11 cellular contexts compared by ENCODE assay signal in genomic region chr10:80158126-80158525, GRCh38. TPM values are rescaled to one million over a fixed set of nuclear protein-coding genes. Genes with fewer than 3 reads are reported as not detected.
DNase-seq lines count a peak whose midpoint lies in the region; ATAC-seq and TF ChIP-seq lines count a peak whose summit lies in the region.
"Had no signal": no experiment of that assay in that cellular context is flagged by ENCODE, and none has a peak within 500 bp of the region (broad histone marks: within the 10 kb centered on the region; RNA-seq: fewer than 3 reads in every experiment).

No MANE protein-coding gene starts in this region.

- no peaks in the 10 kb centered on the region for H3K27me3 Mint-ChIP-seq in CD8-positive, alpha-beta T cell (ENCODE audit: low read depth)
- H3K27me3 Mint-ChIP-seq in activated naive CD8-positive, alpha-beta T cell treated with anti-CD3 and anti-CD28 coated beads for 36 hours = no peaks in the 10 kb centered on the region
- H3K27me3 Mint-ChIP-seq: activated naive CD8-positive, alpha-beta T cell treated with anti-CD3 and anti-CD28 coated beads, Interleukin-2, amount 10 ng/mL, durations not matched to agents 7 days and 5 days had no signal

- no peak overlapping the region for H2AFZ ChIP-seq in hepatocyte
- H2AFZ ChIP-seq in smooth muscle cell (ENCODE audit: low read depth) = no peak overlapping the region

- WGBS in hepatocyte (ENCODE audit: low lambda C conversion rate, missing lambda C conversion rate) = 85% methylated on average over 5 of the region's 5 CpGs
- WGBS in smooth muscle cell (ENCODE audit: low lambda C conversion rate) = 63% methylated on average over 5 of the region's 5 CpGs

- no peaks in the 10 kb centered on the region for H3K4me1 ChIP-seq in CD8-positive, alpha-beta T cell (ENCODE audit: insufficient read depth, low read length)
- peaks cover 18% of the 10 kb centered on the region for H3K4me1 ChIP-seq in hepatocyte (ENCODE audit: insufficient read depth)
- no peaks in the 10 kb centered on the region for H3K4me1 ChIP-seq in smooth muscle cell (ENCODE audit: low read depth)

- peaks cover 66% of the 10 kb centered on the region for H3K36me3 ChIP-seq in CD8-positive, alpha-beta T cell (ENCODE audit: insufficient read depth, low read length)
- H3K36me3 ChIP-seq in hepatocyte (replicated peaks; ENCODE audit: insufficient read depth, low read depth) (no peaks in the 10 kb centered on the region), smooth muscle cell (ENCODE audit: low read depth) (no peaks in the 10 kb centered on the region)

- no peak overlapping the region for H3K27ac ChIP-seq in CD8-positive, alpha-beta T cell (ENCODE audit: low read depth, low read length)
- H3K27ac ChIP-seq in hepatocyte (peak overlapping the region; percentile 92), smooth muscle cell (ENCODE audit: low read depth) (peak overlapping the region; percentile 79)

- H3K9ac ChIP-seq in smooth muscle cell (ENCODE audit: low read depth) = no peak overlapping the region

- no peaks in the 10 kb centered on the region for H3K9me3 ChIP-seq in CD8-positive, alpha-beta T cell (ENCODE audit: low read length)
- H3K9me3 ChIP-seq in hepatocyte (ENCODE audit: low read depth) (no peaks in the 10 kb centered on the region), smooth muscle cell (replicated peaks; ENCODE audit: low read depth) (no peaks in the 10 kb centered on the region)

- no peaks in the 10 kb centered on the region for H4K20me1 ChIP-seq in hepatocyte (ENCODE audit: insufficient read depth, poor library complexity, severe bottlenecking)
- H4K20me1 ChIP-seq in smooth muscle cell (ENCODE audit: low read depth) = peaks cover 2% of the 10 kb centered on the region

- peaks cover 31% of the 10 kb centered on the region for H3F3A ChIP-seq in smooth muscle cell (ENCODE audit: low read depth)

- DNase-seq in CD8-positive, alpha-beta T cell = no peak
- DNase-seq in activated naive CD8-positive, alpha-beta T cell treated with anti-CD3 and anti-CD28 coated beads for 36 hours = no peak
- DNase-seq in hepatocyte (ENCODE audit: low spot score) = no peak
- no peak for DNase-seq in smooth muscle cell (lab: John Stamatoyannopoulos, UW; ENCODE audit: unreplicated experiment)
- DNase-seq in GM10248 (ENCODE audit: extremely low spot score) = no peak
- DNase-seq in G401 (ENCODE audit: low spot score) = no peak
- DNase-seq: activated CD4-positive, CD25-positive, alpha-beta regulatory T cell treated with anti-CD3 and anti-CD28 coated beads, Interleukin-2, amount 50 U/mL, for 72 hours; activated naive CD8-positive, alpha-beta T cell treated with anti-CD3 and anti-CD28 coated beads, Interleukin-2, amount 10 ng/mL, durations not matched to agents 7 days and 5 days had no signal

- POLR2A ChIA-PET in CD8-positive, alpha-beta T cell (lab: Charles Lee) = no interaction called here
- POLR2A ChIA-PET in GM10248 (lab: Yijun Ruan, JAX) = no interaction called here

- H3K4me3 Mint-ChIP-seq in CD8-positive, alpha-beta T cell = no peak overlapping the region
- H3K4me3 Mint-ChIP-seq in activated naive CD8-positive, alpha-beta T cell treated with anti-CD3 and anti-CD28 coated beads for 36 hours = no peak overlapping the region
- H3K4me3 Mint-ChIP-seq: activated naive CD8-positive, alpha-beta T cell treated with anti-CD3 and anti-CD28 coated beads, Interleukin-2, amount 10 ng/mL, durations not matched to agents 7 days and 5 days had no signal

- no peaks in the 10 kb centered on the region for H3K79me2 ChIP-seq in hepatocyte
- no peaks in the 10 kb centered on the region for H3K79me2 ChIP-seq in smooth muscle cell (ENCODE audit: low read depth)

- no peak for TF ChIP-seq CTCF in CD8-positive, alpha-beta T cell (IDR thresholded peaks at IDR 0.05)
- no peak for TF ChIP-seq CTCF in hepatocyte (IDR thresholded peaks at IDR 0.05; ENCODE audit: poor library complexity)
- no peak for TF ChIP-seq CTCF in smooth muscle cell (IDR thresholded peaks at IDR 0.05; ENCODE audit: borderline replicate concordance, insufficient read depth, poor library complexity, severe bottlenecking)
- TF ChIP-seq CTCF in GM10248 (IDR thresholded peaks at IDR 0.05; ENCODE audit: control extremely low read depth, extremely low read depth, low read depth, missing control alignments) = no peak

- H3K4me3 ChIP-seq in CD8-positive, alpha-beta T cell (ENCODE audit: low read depth, low read length) = no peak overlapping the region
- H3K4me3 ChIP-seq in hepatocyte (no peak overlapping the region), smooth muscle cell (no peak overlapping the region)
- H3K4me3 ChIP-seq: GM12878 had no signal

- H3K36me3 Mint-ChIP-seq in CD8-positive, alpha-beta T cell = peaks cover 99% of the 10 kb centered on the region
- peaks cover 39% of the 10 kb centered on the region for H3K36me3 Mint-ChIP-seq in activated naive CD8-positive, alpha-beta T cell treated with anti-CD3 and anti-CD28 coated beads for 36 hours

- CTCF ChIA-PET in CD8-positive, alpha-beta T cell (lab: Charles Lee) = no interaction called here
- CTCF ChIA-PET in GM10248 (lab: Yijun Ruan, JAX) = interaction anchor here (2.3 to 2.4 kb wide), 2 partner anchors 14 to 64 kb away, joined by 6 to 11 read pairs; no protein-coding TSS in a partner anchor

- no peaks in the 10 kb centered on the region for H3K27me3 ChIP-seq in CD8-positive, alpha-beta T cell (ENCODE audit: insufficient read depth, low read length)
- H3K27me3 ChIP-seq in hepatocyte (no peaks in the 10 kb centered on the region), smooth muscle cell (ENCODE audit: low read depth) (no peaks in the 10 kb centered on the region)

- H3K9me3 Mint-ChIP-seq in CD8-positive, alpha-beta T cell = no peaks in the 10 kb centered on the region
- H3K9me3 Mint-ChIP-seq in activated naive CD8-positive, alpha-beta T cell treated with anti-CD3 and anti-CD28 coated beads for 36 hours = no peaks in the 10 kb centered on the region
- H3K9me3 Mint-ChIP-seq: activated naive CD8-positive, alpha-beta T cell treated with anti-CD3 and anti-CD28 coated beads, Interleukin-2, amount 10 ng/mL, durations not matched to agents 7 days and 5 days had no signal

- intact Hi-C loops in CD8-positive, alpha-beta T cell (cut with DNase I, micrococcal nuclease) = no loop called here

- in situ Hi-C loops in G401 (cut with HindIII; ENCODE audit: low sequenced_read_pairs) = no loop called here

- H3K4me1 Mint-ChIP-seq in CD8-positive, alpha-beta T cell (ENCODE audit: low read depth) = no peaks in the 10 kb centered on the region
- peaks cover 19% of the 10 kb centered on the region for H3K4me1 Mint-ChIP-seq in activated naive CD8-positive, alpha-beta T cell treated with anti-CD3 and anti-CD28 coated beads for 36 hours

- no peaks in the 10 kb centered on the region for H3K9me2 ChIP-seq in hepatocyte (replicated peaks; ENCODE audit: insufficient read depth)

- ATAC-seq in CD8-positive, alpha-beta T cell = no peak
- ATAC-seq in HG03025 (IDR thresholded peaks at IDR 0.05; ENCODE audit: low FRiP score, unreplicated experiment) (no peak), GM21515 (IDR thresholded peaks at IDR 0.05; ENCODE audit: unreplicated experiment) (no peak)
- ATAC-seq: GM12878 had no signal

- H3K27ac Mint-ChIP-seq in CD8-positive, alpha-beta T cell = peak overlapping the region; percentile 37
- H3K27ac Mint-ChIP-seq in activated naive CD8-positive, alpha-beta T cell treated with anti-CD3 and anti-CD28 coated beads for 36 hours = peak overlapping the region; percentile 65

- H3K4me2 ChIP-seq in hepatocyte (peak overlapping the region; percentile 13), smooth muscle cell (peak overlapping the region; percentile 32)

RNA-seq across cellular contexts. Expression of gene PLAC9, which starts 25.6 kb away (rescaled TPM):
- not detected for total RNA-seq in CD8-positive, alpha-beta T cell
- not detected for total RNA-seq in activated naive CD8-positive, alpha-beta T cell treated with anti-CD3 and anti-CD28 coated beads for 36 hours
- 11.4 and 14.8 TPM in 2 replicates for total RNA-seq in hepatocyte
- polyA plus RNA-seq in hepatocyte = 83.3 and 92.9 TPM in 2 replicates
- total RNA-seq in smooth muscle cell = 1.5 TPM in 1 of 2 replicates, not detected in the other
- 14.6 and 23.7 TPM in 2 replicates for polyA plus RNA-seq in smooth muscle cell
- total RNA-seq in G401 (2014; rRNA removed; shearing (Covaris generic)) = 1.7 TPM in 1 of 2 replicates, not detected in the other
- total RNA-seq: activated naive CD8-positive, alpha-beta T cell treated with anti-CD3 and anti-CD28 coated beads, Interleukin-2, amount 10 ng/mL, durations not matched to agents 7 days and 5 days; GM12878 had no signal
- polyA plus RNA-seq: GM12878 had no signal

RNA-seq across cellular contexts. Expression of gene ANXA11, which starts 47.2 kb away (rescaled TPM):
- total RNA-seq in CD8-positive, alpha-beta T cell = 100 to 1,000 TPM; 136 to 141 TPM
- total RNA-seq in activated naive CD8-positive, alpha-beta T cell treated with anti-CD3 and anti-CD28 coated beads for 36 hours = 100 to 1,000 TPM; 181 to 191 TPM
- total RNA-seq in hepatocyte = 88.1 and 92.8 TPM in 2 replicates
- 168 and 184 TPM in 2 replicates for polyA plus RNA-seq in hepatocyte
- total RNA-seq in smooth muscle cell = 36.6 and 39.5 TPM in 2 replicates
- polyA plus RNA-seq in smooth muscle cell = 93.4 and 101 TPM in 2 replicates
- total RNA-seq in G401 (2014; rRNA removed; shearing (Covaris generic)) = 99.7 and 111 TPM in 2 replicates
